8 cellular contexts compared by ENCODE assay signal in genomic region chr15:84915011-84915958, GRCh38. TPM values are rescaled to one million over a fixed set of nuclear protein-coding genes. Genes with fewer than 3 reads are reported as not detected.
DNase-seq lines count a peak whose midpoint lies in the region; ATAC-seq and TF ChIP-seq lines count a peak whose summit lies in the region.

No MANE protein-coding gene starts in this region.

- H3K27me3 Mint-ChIP-seq in activated CD4-positive, alpha-beta T cell treated with anti-CD3 and anti-CD28 coated beads, Interleukin-2, amount 10 ng/mL, durations not matched to agents 24 days and 14 days = peaks cover 4% of the 10 kb centered on the region

- H3K79me2 ChIP-seq in fibroblast of lung (ENCODE audit: control insufficient read depth, insufficient read depth, low read length) = no peaks in the 10 kb centered on the region

- no peaks in the 10 kb centered on the region for H3K9me3 ChIP-seq in fibroblast of lung (ENCODE audit: control insufficient read depth, insufficient read depth, low read depth, low read length)

- no peak for TF ChIP-seq CTCF in fibroblast of lung (conservative IDR thresholded peaks at IDR 0.05 in 1 of 2, IDR thresholded peaks at IDR 0.05 in 1 of 2; ENCODE audit: low read depth in 1 of 2, low read length in 2 of 2)
- TF ChIP-seq CTCF in omental fat pad (IDR thresholded peaks at IDR 0.05) = no peak

- no peak overlapping the region for H3K4me2 ChIP-seq in fibroblast of lung (ENCODE audit: extremely low read depth, insufficient read depth, low read length)

- H3K36me3 ChIP-seq in fibroblast of lung (ENCODE audit: control insufficient read depth, insufficient read depth, low read length) = no peaks in the 10 kb centered on the region

- H3K27ac ChIP-seq in fibroblast of lung (ENCODE audit: insufficient read depth, low read length) = no peak overlapping the region

- peak; percentile 20 to 51 for DNase-seq in NCI-H526 (lab: John Stamatoyannopoulos, UW)
- DNase-seq in NCI-H526 treated with DMSO at 0.1 percent for 48 hours (lab: John Stamatoyannopoulos, UW) = no peak
- DNase-seq in MV-4-11 (lab: John Stamatoyannopoulos, UW) = peak; percentile 47
- DNase-seq in activated CD4-positive, alpha-beta T cell treated with anti-CD3 and anti-CD28 coated beads, Interleukin-2, amount 10 ng/mL, durations not matched to agents 24 days and 14 days = peak; percentile 90
- peak; percentile 32 to 97 for DNase-seq in fibroblast of lung (ENCODE audit: low read depth in 2 of 2)
- DNase-seq in omental fat pad (ENCODE audit: low spot score) = peak; percentile 38
- no peak for DNase-seq in T-helper 9 cell

- no peak overlapping the region for H3K4me3 ChIP-seq in fibroblast of lung (replicated peaks in 1 of 4; ENCODE audit: control extremely low read depth in 1 of 4, insufficient read depth in 1 of 4, low read depth in 3 of 4, low read length in 4 of 4)

- H3K9me3 Mint-ChIP-seq in activated CD4-positive, alpha-beta T cell treated with anti-CD3 and anti-CD28 coated beads, Interleukin-2, amount 10 ng/mL, durations not matched to agents 24 days and 14 days = no peaks in the 10 kb centered on the region

- H3K36me3 Mint-ChIP-seq in activated CD4-positive, alpha-beta T cell treated with anti-CD3 and anti-CD28 coated beads, Interleukin-2, amount 10 ng/mL, durations not matched to agents 24 days and 14 days (ENCODE audit: low read depth) = peaks cover 3% of the 10 kb centered on the region

- H4K20me1 ChIP-seq in fibroblast of lung (ENCODE audit: control insufficient read depth, extremely low read depth, insufficient read depth, low read length) = no peaks in the 10 kb centered on the region

- peak overlapping the region; percentile 10 for H2AFZ ChIP-seq in fibroblast of lung (ENCODE audit: low read length)

- peaks cover 7% of the 10 kb centered on the region for H3K4me1 ChIP-seq in fibroblast of lung (ENCODE audit: control insufficient read depth, extremely low read depth, insufficient read depth, low read length)

- peaks cover 16% of the 10 kb centered on the region for H3K4me1 Mint-ChIP-seq in activated CD4-positive, alpha-beta T cell treated with anti-CD3 and anti-CD28 coated beads, Interleukin-2, amount 10 ng/mL, durations not matched to agents 24 days and 14 days

- no peak overlapping the region for H3K9ac ChIP-seq in fibroblast of lung (ENCODE audit: insufficient read depth, low read length)

- no peaks in the 10 kb centered on the region for H3K27me3 ChIP-seq in fibroblast of lung (ENCODE audit: control insufficient read depth, insufficient read depth, low read length)

- intact Hi-C loops in activated CD4-positive, alpha-beta T cell treated with anti-CD3 and anti-CD28 coated beads, Interleukin-2, amount 10 ng/mL, durations not matched to agents 24 days and 14 days (cut with micrococcal nuclease) = no loop called here

- ATAC-seq in HG02610 (IDR thresholded peaks at IDR 0.05; ENCODE audit: unreplicated experiment) (peak; percentile 96), omental fat pad (ENCODE audit: low FRiP score) (peak; percentile 79)

- peak overlapping the region; percentile 81 for H3K4me3 Mint-ChIP-seq in activated CD4-positive, alpha-beta T cell treated with anti-CD3 and anti-CD28 coated beads, Interleukin-2, amount 10 ng/mL, durations not matched to agents 24 days and 14 days

- H3K27ac Mint-ChIP-seq in activated CD4-positive, alpha-beta T cell treated with anti-CD3 and anti-CD28 coated beads, Interleukin-2, amount 10 ng/mL, durations not matched to agents 24 days and 14 days = peak overlapping the region; percentile 91

RNA-seq across cellular contexts. Expression of gene SLC28A1, which starts 30.8 kb away (rescaled TPM):
- total RNA-seq in activated CD4-positive, alpha-beta T cell treated with anti-CD3 and anti-CD28 coated beads, Interleukin-2, amount 10 ng/mL, durations not matched to agents 24 days and 14 days = not detected in 2 replicates
- total RNA-seq in fibroblast of lung = not detected in 2 replicates
- not detected in 2 replicates for polyA plus RNA-seq in fibroblast of lung
- polyA plus RNA-seq in fibroblast of lung (2012) = not detected in 2 replicates
- polyA minus RNA-seq in fibroblast of lung (ENCODE audit: low replicate concordance) = not detected in 2 replicates
- not detected for total RNA-seq in omental fat pad

Comparison
In these comparisons a context has a peak if more than half of its experiments do, and no peak if none do; other contexts are left out.
1. DNase-seq: peak in NCI-H526 (2 of 2), MV-4-11 (single experiment), activated CD4-positive, alpha-beta T cell treated with anti-CD3 and anti-CD28 coated beads, Interleukin-2, amount 10 ng/mL, durations not matched to agents 24 days and 14 days (single experiment), fibroblast of lung (2 of 2) and omental fat pad (single experiment); none in NCI-H526 treated with DMSO at 0.1 percent for 48 hours (single experiment) and T-helper 9 cell (single experiment).